19 cellular contexts compared by ENCODE assay signal in the genomic region with DNA sequence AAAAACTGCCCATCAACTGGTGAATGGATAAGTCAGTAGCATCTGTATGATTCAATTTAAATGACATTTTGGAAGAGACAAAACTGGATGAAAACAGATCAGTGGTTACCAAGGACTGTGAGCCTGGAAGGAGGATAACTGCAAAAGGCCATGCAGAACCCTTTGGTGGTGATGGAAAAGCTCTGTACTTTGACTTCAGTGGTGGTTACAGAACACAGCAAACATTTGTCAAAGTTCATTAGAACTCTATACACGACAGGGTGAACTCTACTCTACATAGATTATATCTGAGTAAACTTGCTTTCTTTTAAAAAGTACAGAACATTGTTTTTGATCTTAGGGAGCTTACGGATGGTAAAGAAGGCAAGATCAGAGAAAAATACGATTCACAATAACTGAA.
DNase-seq lines count a peak whose midpoint lies in the region; ATAC-seq and TF ChIP-seq lines count a peak whose summit lies in the region.
"Had no signal": no experiment of that assay in that cellular context is flagged by ENCODE, and none has a peak within 500 bp of the region (broad histone marks: within the 10 kb centered on the region; RNA-seq: fewer than 3 reads in every experiment).

No MANE protein-coding gene starts in this region.

- TF ChIP-seq POLR2A in testis (IDR thresholded peaks at IDR 0.05) = no peak

- no peak overlapping the region for H3K9ac ChIP-seq in liver (ENCODE audit: low read depth in 1 of 2, low read length in 2 of 2)
- H3K9ac ChIP-seq: BLaER1 had no signal

- peak; percentile 43 for DNase-seq in SK-N-DZ (ENCODE audit: low spot score)
- DNase-seq in left lobe of liver (ENCODE audit: low spot score) = no peak
- no peak for DNase-seq in testis
- DNase-seq in NCI-H446 (lab: John Stamatoyannopoulos, UW) = no peak
- no peak for DNase-seq in COLO829 (ENCODE audit: low spot score)
- DNase-seq: 8988T; ACHN; BE2C; C1 segment of cervical spinal cord; Caco-2; Calu3; CD4-positive, alpha-beta memory T cell; CD4-positive, CD25-positive, alpha-beta regulatory T cell; CD8-positive, alpha-beta memory T cell; DMS79 treated with DMSO at 0.1 percent for 48 hours; GF-D8 had no signal

- no peaks in the 10 kb centered on the region for H3K27me3 ChIP-seq in liver (ENCODE audit: control insufficient read depth in 4 of 4, insufficient read depth in 4 of 4, low read length in 3 of 4)
- no peaks in the 10 kb centered on the region for H3K27me3 ChIP-seq in testis
- H3K27me3 ChIP-seq: BE2C, BLaER1 had no signal

- TF ChIP-seq CTCF in liver (IDR thresholded peaks at IDR 0.05; ENCODE audit: low read depth, low read length, missing input control) = no peak
- TF ChIP-seq CTCF in testis (IDR thresholded peaks at IDR 0.05) = no peak

- intact Hi-C loops in testis (cut with DNase I; ENCODE audit: low total_unique reads) = no loop called here

- H3K4me3 ChIP-seq in liver (ENCODE audit: low read depth in 1 of 3, low read length in 3 of 3) (no peak overlapping the region), testis (no peak overlapping the region)
- H3K4me3 ChIP-seq: BLaER1 had no signal

- H3K9me3 ChIP-seq in liver (ENCODE audit: control insufficient read depth in 4 of 4, low read length in 3 of 4) (no peaks in the 10 kb centered on the region), testis (no peaks in the 10 kb centered on the region)
- H3K9me3 ChIP-seq: BE2C, BLaER1, Caco-2 had no signal

- peak overlapping the region in 1 of 2 donors; percentile 1 for H3K27ac ChIP-seq in liver (ENCODE audit: low read depth in 1 of 2, low read length in 2 of 2)
- no peak overlapping the region for H3K27ac ChIP-seq in testis
- H3K27ac ChIP-seq: BLaER1 had no signal

- H3K36me3 ChIP-seq in liver (ENCODE audit: control insufficient read depth in 4 of 4, insufficient read depth in 3 of 4, low read depth in 1 of 4, low read length in 3 of 4) = no peaks in the 10 kb centered on the region
- no peaks in the 10 kb centered on the region for H3K36me3 ChIP-seq in testis (ENCODE audit: low read depth, missing control alignments)
- H3K36me3 ChIP-seq: BE2C, BLaER1 had no signal

- WGBS in liver = 23% methylated on average over 3 of the region's 3 CpGs
- 79 to 85% methylated on average over 3 of the region's 3 CpGs for WGBS in testis, 2 donors

- TF ChIP-seq RAD21 in liver (IDR thresholded peaks at IDR 0.05) = peak; percentile 20 to 41

- ATAC-seq in left lobe of liver (peak; percentile 99), HG02870 (IDR thresholded peaks at IDR 0.05; ENCODE audit: unreplicated experiment) (no peak)

- H3K4me1 ChIP-seq in liver (ENCODE audit: control insufficient read depth in 4 of 4, insufficient read depth in 4 of 4, low read length in 3 of 4) (peaks cover 0 to 7% (median 2%) of the 10 kb centered on the region in 4 donors), testis (no peaks in the 10 kb centered on the region)
- H3K4me1 ChIP-seq: BE2C, BLaER1, Caco-2 had no signal

TF ChIP-seq in liver, 16 proteins besides CTCF, POLR2A, EP300 and RAD21:
- TF ChIP-seq, protein P1, sequence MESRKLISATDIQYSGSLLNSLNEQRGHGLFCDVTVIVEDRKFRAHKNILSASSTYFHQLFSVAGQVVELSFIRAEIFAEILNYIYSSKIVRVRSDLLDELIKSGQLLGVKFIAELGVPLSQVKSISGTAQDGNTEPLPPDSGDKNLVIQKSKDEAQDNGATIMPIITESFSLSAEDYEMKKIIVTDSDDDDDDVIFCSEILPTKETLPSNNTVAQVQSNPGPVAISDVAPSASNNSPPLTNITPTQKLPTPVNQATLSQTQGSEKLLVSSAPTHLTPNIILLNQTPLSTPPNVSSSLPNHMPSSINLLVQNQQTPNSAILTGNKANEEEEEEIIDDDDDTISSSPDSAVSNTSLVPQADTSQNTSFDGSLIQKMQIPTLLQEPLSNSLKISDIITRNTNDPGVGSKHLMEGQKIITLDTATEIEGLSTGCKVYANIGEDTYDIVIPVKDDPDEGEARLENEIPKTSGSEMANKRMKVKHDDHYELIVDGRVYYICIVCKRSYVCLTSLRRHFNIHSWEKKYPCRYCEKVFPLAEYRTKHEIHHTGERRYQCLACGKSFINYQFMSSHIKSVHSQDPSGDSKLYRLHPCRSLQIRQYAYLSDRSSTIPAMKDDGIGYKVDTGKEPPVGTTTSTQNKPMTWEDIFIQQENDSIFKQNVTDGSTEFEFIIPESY (IDR thresholded peaks at IDR 0.05) = peak; percentile 60
- TF ChIP-seq TAF1 (conservative IDR thresholded peaks at IDR 0.05) (no peak), SP1 (IDR thresholded peaks at IDR 0.05) (peak; percentile 96), YY1 (IDR thresholded peaks at IDR 0.05) (peak; percentile 80), FOXA1 (IDR thresholded peaks at IDR 0.05) (peak; percentile 37), FOXA2 (IDR thresholded peaks at IDR 0.05) (peak; percentile 67), NR2F2 (IDR thresholded peaks at IDR 0.05) (no peak), REST (IDR thresholded peaks at IDR 0.05) (peak; percentile 71), HNF4G (IDR thresholded peaks at IDR 0.05) (peak; percentile 74), GABPA (IDR thresholded peaks at IDR 0.05 in 1 of 2, conservative IDR thresholded peaks at IDR 0.05 in 1 of 2) (no peak), MAX (IDR thresholded peaks at IDR 0.05) (peak; percentile 50), JUND (IDR thresholded peaks at IDR 0.05) (peak; percentile 13 to 54), EGR1 (IDR thresholded peaks at IDR 0.05; ENCODE audit: low read depth in 2 of 2) (peak in 1 of 2 donors; percentile 40), ATF3 (IDR thresholded peaks at IDR 0.05) (no peak), RXRA (IDR thresholded peaks at IDR 0.05) (peak; percentile 93 to 96), HNF4A (conservative IDR thresholded peaks at IDR 0.05) (peak; percentile 94 to 96)
